ENCODE assay signal across 25 cellular contexts in genomic region chr10:86340991-86341260, GRCh38. TPM values are rescaled to one million over a fixed set of nuclear protein-coding genes. Genes with fewer than 3 reads are reported as not detected.
DNase-seq lines count a peak whose midpoint lies in the region; ATAC-seq and TF ChIP-seq lines count a peak whose summit lies in the region.
"Had no signal": no experiment of that assay in that cellular context is flagged by ENCODE, and none has a peak within 500 bp of the region (broad histone marks: within the 10 kb centered on the region; RNA-seq: fewer than 3 reads in every experiment).

No MANE protein-coding gene starts in this region.

- peaks cover under 1% of the 10 kb centered on the region for H3K4me1 ChIP-seq in hepatocyte (ENCODE audit: insufficient read depth)
- H3K4me1 ChIP-seq: HAP-1 had no signal

- H3K4me2 ChIP-seq in hepatocyte: no peak overlapping the region
- H3K4me2 ChIP-seq: KMS-11, PC-9 had no signal

- no peak for ATAC-seq in natural killer cell treated with Interleukin-12 subunit alpha and Interleukin-12 subunit beta and Interleukin-15 and Interleukin-18, amount 100 ng/mL, for 72 hours
- ATAC-seq in natural killer cell: no peak
- ATAC-seq in HG02852 (IDR thresholded peaks at IDR 0.05; ENCODE audit: unreplicated experiment): no peak
- ATAC-seq in GM21737 (IDR thresholded peaks at IDR 0.05; ENCODE audit: unreplicated experiment): no peak
- ATAC-seq: Right ventricle myocardium inferior had no signal

- no peaks in the 10 kb centered on the region for H3K36me3 Mint-ChIP-seq in natural killer cell treated with Interleukin-12 subunit alpha and Interleukin-12 subunit beta and Interleukin-15 and Interleukin-18, amount 100 ng/mL, for 72 hours
- no peaks in the 10 kb centered on the region for H3K36me3 Mint-ChIP-seq in natural killer cell
- H3K36me3 Mint-ChIP-seq in chondrocyte (ENCODE audit: low read depth): no peaks in the 10 kb centered on the region

- H3K27ac ChIP-seq in hepatocyte: no peak overlapping the region
- H3K27ac ChIP-seq: HL-60, KMS-11, PC-9, SJSA1 had no signal

- TF ChIP-seq CTCF in natural killer cell (IDR thresholded peaks at IDR 0.05) (no peak), chondrocyte (IDR thresholded peaks at IDR 0.05) (no peak), hepatocyte (IDR thresholded peaks at IDR 0.05; ENCODE audit: poor library complexity) (no peak)

- no peaks in the 10 kb centered on the region for H3K9me3 Mint-ChIP-seq in natural killer cell treated with Interleukin-12 subunit alpha and Interleukin-12 subunit beta and Interleukin-15 and Interleukin-18, amount 100 ng/mL, for 72 hours
- H3K9me3 Mint-ChIP-seq in natural killer cell: no peaks in the 10 kb centered on the region
- no peaks in the 10 kb centered on the region for H3K9me3 Mint-ChIP-seq in chondrocyte (ENCODE audit: low read depth)
- H3K9me3 Mint-ChIP-seq: HFFc6, IgD-negative memory B cell had no signal

- H3K27ac Mint-ChIP-seq in natural killer cell treated with Interleukin-12 subunit alpha and Interleukin-12 subunit beta and Interleukin-15 and Interleukin-18, amount 100 ng/mL, for 72 hours: no peak overlapping the region
- H3K27ac Mint-ChIP-seq in natural killer cell: no peak overlapping the region
- H3K27ac Mint-ChIP-seq in chondrocyte (ENCODE audit: unreplicated experiment): peak overlapping the region; percentile 17
- H3K27ac Mint-ChIP-seq: HFFc6, IgD-negative memory B cell had no signal

- H3K27me3 Mint-ChIP-seq in natural killer cell treated with Interleukin-12 subunit alpha and Interleukin-12 subunit beta and Interleukin-15 and Interleukin-18, amount 100 ng/mL, for 72 hours: peaks cover 0 to 2% of the 10 kb centered on the region in 2 donors
- H3K27me3 Mint-ChIP-seq in natural killer cell (ENCODE audit: low read depth in 2 of 2) (no peaks in the 10 kb centered on the region), chondrocyte (ENCODE audit: low read depth) (peaks cover 3% of the 10 kb centered on the region)

- H2AFZ ChIP-seq in hepatocyte: no peak overlapping the region
- H2AFZ ChIP-seq: PC-9 had no signal

- no peaks in the 10 kb centered on the region for H3K36me3 ChIP-seq in hepatocyte (replicated peaks; ENCODE audit: insufficient read depth, low read depth)
- H3K36me3 ChIP-seq: HAP-1, SJSA1 had no signal

- DNase-seq in natural killer cell treated with Interleukin-12 subunit alpha and Interleukin-12 subunit beta and Interleukin-15 and Interleukin-18, amount 100 ng/mL, for 72 hours (ENCODE audit: low spot score): peak; percentile 56
- DNase-seq in natural killer cell: no peak
- DNase-seq in chondrocyte (ENCODE audit: low spot score): no peak
- peak; percentile 31 for DNase-seq in posterior vena cava (ENCODE audit: low spot score)
- DNase-seq in hepatocyte (ENCODE audit: low spot score): no peak
- DNase-seq: Calu3; GF-D8; MM.1S; NCI-H2029; NCI-H446 treated with DMSO at 0.1 percent for 48 hours; NCI-H526; NCI-H82; NK-92 treated with Interleukin-12 subunit alpha and Interleukin-12 subunit beta, amount 100 ng/mL, for 24 hours; PC-9 had no signal

- no peaks in the 10 kb centered on the region for H4K20me1 ChIP-seq in hepatocyte (ENCODE audit: insufficient read depth, poor library complexity, severe bottlenecking)

- no peaks in the 10 kb centered on the region for H3K79me2 ChIP-seq in hepatocyte

- no peaks in the 10 kb centered on the region for H3K4me1 Mint-ChIP-seq in natural killer cell treated with Interleukin-12 subunit alpha and Interleukin-12 subunit beta and Interleukin-15 and Interleukin-18, amount 100 ng/mL, for 72 hours (ENCODE audit: low read depth in 2 of 2)
- no peaks in the 10 kb centered on the region for H3K4me1 Mint-ChIP-seq in natural killer cell
- H3K4me1 Mint-ChIP-seq in chondrocyte (ENCODE audit: low read depth): peaks cover 4% of the 10 kb centered on the region
- H3K4me1 Mint-ChIP-seq: IgD-negative memory B cell had no signal

- no peaks in the 10 kb centered on the region for H3K27me3 ChIP-seq in hepatocyte
- H3K27me3 ChIP-seq: SJSA1 had no signal

- intact Hi-C loops in natural killer cell (cut with micrococcal nuclease): no loop called here
- intact Hi-C loops in posterior vena cava (cut with DNase I): no loop called here

- 58% methylated on average over 3 of the region's 3 CpGs for WGBS in hepatocyte (ENCODE audit: low lambda C conversion rate, missing lambda C conversion rate)

- no peak overlapping the region for H3K4me3 ChIP-seq in hepatocyte
- H3K4me3 ChIP-seq: HAP-1, PC-9, SJSA1 had no signal

- no peaks in the 10 kb centered on the region for H3K9me3 ChIP-seq in hepatocyte (ENCODE audit: low read depth)
- H3K9me3 ChIP-seq: HAP-1, SJSA1 had no signal

- H3K4me3 Mint-ChIP-seq in natural killer cell treated with Interleukin-12 subunit alpha and Interleukin-12 subunit beta and Interleukin-15 and Interleukin-18, amount 100 ng/mL, for 72 hours: no peak overlapping the region
- H3K4me3 Mint-ChIP-seq in natural killer cell (no peak overlapping the region), chondrocyte (ENCODE audit: unreplicated experiment) (no peak overlapping the region)
- H3K4me3 Mint-ChIP-seq: HFFc6, IgD-negative memory B cell had no signal

- H3K9me2 ChIP-seq in hepatocyte (replicated peaks; ENCODE audit: insufficient read depth): no peaks in the 10 kb centered on the region

RNA-seq across cellular contexts. Expression of gene GRID1, which starts 25.7 kb away (rescaled TPM):
- not detected for total RNA-seq in natural killer cell treated with Interleukin-12 subunit alpha and Interleukin-12 subunit beta and Interleukin-15 and Interleukin-18, amount 100 ng/mL, for 72 hours
- not detected for total RNA-seq in natural killer cell
- total RNA-seq in chondrocyte: 0.60 to 2.2 TPM (median 0.62 TPM) in 3 replicates
- total RNA-seq in posterior vena cava: 1 to 10 TPM; 4.4 to 5.6 TPM
- 0.24 and 0.37 TPM in 2 replicates for total RNA-seq in hepatocyte
- 0.07 TPM in 2 replicates for polyA plus RNA-seq in hepatocyte
- total RNA-seq: Calu3, HFFc6, PC-9, RPMI7951 had no signal
- polyA plus RNA-seq: AG04450, IgD-negative memory B cell had no signal

Comparison
In these comparisons a context has a peak if more than half of its experiments do, and no peak if none do; other contexts are left out.
1. DNase-seq: peak in natural killer cell treated with Interleukin-12 subunit alpha and Interleukin-12 subunit beta and Interleukin-15 and Interleukin-18, amount 100 ng/mL, for 72 hours (single experiment) and posterior vena cava (single experiment); none in natural killer cell (single experiment), chondrocyte (single experiment) and hepatocyte (single experiment).